Comparison of ENCODE assay signal across 24 cellular contexts in the genomic region with DNA sequence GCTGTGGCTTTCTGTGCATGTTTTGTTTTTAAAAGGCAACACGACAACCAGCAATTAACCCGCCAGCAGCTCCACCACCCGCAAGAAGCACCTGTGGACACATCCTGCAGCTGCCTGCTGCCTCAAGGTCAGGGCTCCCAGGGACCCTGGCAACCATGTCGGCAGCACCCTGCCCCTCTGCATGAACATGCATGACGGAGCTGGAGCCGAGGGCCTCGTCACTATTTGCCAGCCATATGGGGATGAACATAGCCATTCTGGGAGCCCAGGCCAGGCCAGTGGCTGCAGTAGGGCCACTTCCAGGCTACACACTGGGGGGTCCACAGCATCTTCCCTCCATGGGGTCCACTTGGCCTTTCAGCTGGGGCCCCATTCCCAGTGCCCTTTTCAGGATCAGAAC. TPM values are rescaled to one million over a fixed set of nuclear protein-coding genes. Genes with fewer than 3 reads are reported as not detected.
"Had no signal": no experiment of that assay in that cellular context is flagged by ENCODE, and none has a peak within 500 bp of the region (broad histone marks: within the 10 kb centered on the region; RNA-seq: fewer than 3 reads in every experiment).

No MANE protein-coding gene starts in this region.

- H3K9me3 Mint-ChIP-seq: activated B cell treated with CpG ODN at 0.5 μM for 24 hours; activated naive CD8-positive, alpha-beta T cell treated with anti-CD3 and anti-CD28 coated beads for 36 hours; naive thymus-derived CD4-positive, alpha-beta T cell; neural crest cell; stimulated activated memory B cell treated with anti-CD40 and anti-IgM and Interleukin-4, amounts not matched to agents 10 μg/mL and 1 μg/mL and 100 μg/mL, for 72 hours had no signal

- H3K27me3 ChIP-seq: breast epithelium, heart left ventricle, tibial nerve had no signal

- ATAC-seq: heart left ventricle; naive thymus-derived CD4-positive, alpha-beta T cell; sciatic nerve; stimulated activated memory B cell treated with anti-CD40 and anti-IgM and Interleukin-4, amounts not matched to agents 10 μg/mL and 1 μg/mL and 100 μg/mL, for 72 hours had no signal

- H3K9me3 ChIP-seq: breast epithelium, heart left ventricle, stomach, suprapubic skin, tibial nerve had no signal

- H3K4me3 Mint-ChIP-seq: activated B cell treated with CpG ODN at 0.5 μM for 24 hours; activated naive CD8-positive, alpha-beta T cell treated with anti-CD3 and anti-CD28 coated beads for 36 hours; naive thymus-derived CD4-positive, alpha-beta T cell; neural crest cell; stimulated activated memory B cell treated with anti-CD40 and anti-IgM and Interleukin-4, amounts not matched to agents 10 μg/mL and 1 μg/mL and 100 μg/mL, for 72 hours had no signal

- H3K4me1 Mint-ChIP-seq: activated B cell treated with CpG ODN at 0.5 μM for 24 hours had no signal

- DNase-seq: activated B cell treated with CpG ODN at 0.5 μM for 24 hours; activated CD4-positive, alpha-beta T cell treated with anti-CD3 and anti-CD28 coated beads for 4 hours; activated CD4-positive, alpha-beta T cell treated with anti-CD3 and anti-CD28 coated beads, Interleukin-2, amount 50 U/mL, for 48 hours; activated naive CD4-positive, alpha-beta T cell treated with Interleukin-2 at 50 U/mL for 16 hours; activated naive CD8-positive, alpha-beta T cell treated with anti-CD3 and anti-CD28 coated beads for 36 hours; activated T-cell treated with anti-CD3 and anti-CD28 coated beads, Interleukin-2, amount 50 U/mL, for 48 hours; cerebellar nuclear complex; islet precursor cell; naive thymus-derived CD4-positive, alpha-beta T cell; posterior cingulate gyrus; small intestine; stimulated activated CD4-positive, alpha-beta T cell treated with anti-CD3 and anti-CD28 coated beads, Interleukin-2, amount 100 ng/mL, for 24 hours; stomach had no signal

- H3K36me3 ChIP-seq: breast epithelium, heart left ventricle, stomach, suprapubic skin, tibial nerve had no signal

- H3K36me3 Mint-ChIP-seq: activated naive CD8-positive, alpha-beta T cell treated with anti-CD3 and anti-CD28 coated beads for 36 hours; naive thymus-derived CD4-positive, alpha-beta T cell; stimulated activated memory B cell treated with anti-CD40 and anti-IgM and Interleukin-4, amounts not matched to agents 10 μg/mL and 1 μg/mL and 100 μg/mL, for 72 hours had no signal

- H3K27ac Mint-ChIP-seq: activated B cell treated with CpG ODN at 0.5 μM for 24 hours; activated naive CD8-positive, alpha-beta T cell treated with anti-CD3 and anti-CD28 coated beads for 36 hours; stimulated activated memory B cell treated with anti-CD40 and anti-IgM and Interleukin-4, amounts not matched to agents 10 μg/mL and 1 μg/mL and 100 μg/mL, for 72 hours had no signal

- H3K27ac ChIP-seq: breast epithelium, coronary artery, epithelial cell of prostate, stomach, suprapubic skin, tibial nerve had no signal

- H3K27me3 Mint-ChIP-seq: activated naive CD8-positive, alpha-beta T cell treated with anti-CD3 and anti-CD28 coated beads for 36 hours had no signal

- H3K4me1 ChIP-seq: breast epithelium, stomach had no signal

- FAIRE-seq: small intestine had no signal

- H3K4me3 ChIP-seq: breast epithelium, coronary artery, heart left ventricle, lung, stomach, suprapubic skin, tibial nerve had no signal

RNA-seq across cellular contexts. Expression of gene CAMK2B, which starts 52.9 kb away (rescaled TPM):
- total RNA-seq: fibroblast of villous mesenchyme had no signal
- polyA plus RNA-seq: naive thymus-derived CD4-positive, alpha-beta T cell had no signal
